8 cellular contexts compared by ENCODE assay signal in genomic region chrX:140943513-140943912, GRCh38. TPM values are rescaled to one million over a fixed set of nuclear protein-coding genes. Genes with fewer than 3 reads are reported as not detected.
"Had no signal": no experiment of that assay in that cellular context is flagged by ENCODE, and none has a peak within 500 bp of the region (broad histone marks: within the 10 kb centered on the region; RNA-seq: fewer than 3 reads in every experiment).

No MANE protein-coding gene starts in this region.

- H3K4me3 ChIP-seq: K562 had no signal

- DNase-seq: IMR-90, KBM-7, KG1 had no signal

- H3K4me1 Mint-ChIP-seq: IgD-negative memory B cell had no signal

- ATAC-seq: K562 had no signal

- H3K4me3 Mint-ChIP-seq: IgD-negative memory B cell had no signal

- FAIRE-seq: HTR-8/SVneo, K562 had no signal

- H3K27ac Mint-ChIP-seq: IgD-negative memory B cell had no signal

- H3K27me3 Mint-ChIP-seq: IgD-negative memory B cell had no signal

- H3K27ac ChIP-seq: HL-60 had no signal

RNA-seq across cellular contexts. Expression of gene SPANXB1, which starts 58.9 kb away (rescaled TPM):
- total RNA-seq: HT-29, IMR-90 had no signal
- polyA plus RNA-seq: IgD-negative memory B cell, IMR-90 had no signal
